9 cellular contexts compared by ENCODE assay signal in genomic region chr16:3188675-3188924, GRCh38. TPM values are rescaled to one million over a fixed set of nuclear protein-coding genes. Genes with fewer than 3 reads are reported as not detected.
A peak's percentile ranks its signal among the peaks of the same experiment; 100 is the strongest.
DNase-seq lines count a peak whose midpoint lies in the region; ATAC-seq and TF ChIP-seq lines count a peak whose summit lies in the region.
"Had no signal": no experiment of that assay in that cellular context is flagged by ENCODE, and none has a peak within 500 bp of the region (broad histone marks: within the 10 kb centered on the region; RNA-seq: fewer than 3 reads in every experiment).

No MANE protein-coding gene starts in this region.

- H3K4me3 ChIP-seq in BJ (ENCODE audit: low read depth, low read length) (peak overlapping the region; percentile 51), HUES64 (ENCODE audit: low read length) (peak overlapping the region; percentile 88), mesodermal cell (ENCODE audit: extremely low read depth, insufficient read depth, low read length, poor library complexity, severe bottlenecking) (peak overlapping the region; percentile 64)

- H3K27me3 Mint-ChIP-seq in MCF 10A (ENCODE audit: insufficient read depth, unreplicated experiment) = no peaks in the 10 kb centered on the region

- peaks cover 3% of the 10 kb centered on the region; the same call in 1 of the 2 replicates for H3K4me1 ChIP-seq in HUES64 (ENCODE audit: insufficient read depth, low read length)
- no peaks in the 10 kb centered on the region for H3K4me1 ChIP-seq in mesodermal cell (ENCODE audit: control insufficient read depth, insufficient read depth, low read length, poor library complexity, severe bottlenecking)

- no peak for ATAC-seq in GM21390 (IDR thresholded peaks at IDR 0.05; ENCODE audit: unreplicated experiment)

- peaks cover 5% of the 10 kb centered on the region for H3K4me1 Mint-ChIP-seq in MCF 10A (ENCODE audit: insufficient read depth, unreplicated experiment)

- no TSS peak for BruUV-seq in MCF 10A (replicated peaks; lab: Mats Ljungman, UMichigan)

- POLR2A ChIA-PET in BJ (lab: Charles Lee) = no interaction called here
- POLR2A ChIA-PET in MCF 10A (lab: Yijun Ruan, JAX) = interaction anchor here (0.7 to 1.7 kb wide), 8 partner anchors 17 to 212 kb away, joined by 3 to 11 read pairs (median 5); partner anchors contain the start of genes ZNF174, ZNF200, ZNF263 and ZSCAN32

- peak overlapping the region; percentile 78 for H3K4me3 Mint-ChIP-seq in MCF 10A (ENCODE audit: unreplicated experiment)

- intact Hi-C loops in MCF 10A (cut with micrococcal nuclease) = loop anchor here (2.0 kb wide), 2 partner anchors 30 to 76 kb away; no protein-coding TSS in a partner anchor

- H3K36me3 Mint-ChIP-seq in MCF 10A (ENCODE audit: insufficient read depth, unreplicated experiment) = peaks cover 14% of the 10 kb centered on the region

- peak overlapping the region; percentile 12; the same call in 1 of the 2 replicates for H3K9ac ChIP-seq in HUES64 (ENCODE audit: low read depth, low read length)

- CTCF ChIA-PET in BJ (lab: Yijun Ruan, JAX) = interaction anchor here (0.5 to 1.0 kb wide), 2 partner anchors 21 to 32 kb away, joined by 3 read pairs; no protein-coding TSS in a partner anchor
- CTCF ChIA-PET in MCF 10A (lab: Yijun Ruan, JAX) = interaction anchor here (0.8 kb wide), 1 partner anchor 157 kb away, joined by 4 read pairs; no protein-coding TSS in a partner anchor

- H3K27ac ChIP-seq in HUES64 (ENCODE audit: low read depth, low read length) = no peak overlapping the region
- no peak overlapping the region for H3K27ac ChIP-seq in mesodermal cell (ENCODE audit: low read depth, low read length, severe bottlenecking)

- H3K27ac Mint-ChIP-seq in MCF 10A (ENCODE audit: low read depth, unreplicated experiment) = peak overlapping the region; percentile 50

- 0% methylated on average over 13 of the region's 13 CpGs for WGBS in HUES64
- WGBS in mesodermal cell (ENCODE audit: insufficient coverage in 2 of 2), 2 experiments = 0% methylated on average over 9 to 13 of the region's 13 CpGs

- H3K27me3 ChIP-seq in BJ (ENCODE audit: control insufficient read depth, insufficient read depth, low read length) = no peaks in the 10 kb centered on the region
- peaks cover 51% of the 10 kb centered on the region for H3K27me3 ChIP-seq in HUES64 (ENCODE audit: insufficient read depth, low read length)

- TF ChIP-seq CTCF in BJ (IDR thresholded peaks at IDR 0.05; ENCODE audit: insufficient read depth, low read depth, low read length) (no peak), MCF 10A (IDR thresholded peaks at IDR 0.05; ENCODE audit: unreplicated experiment) (no peak)

- DNase-seq in BJ (ENCODE audit: low read depth) (no peak), MCF 10A (ENCODE audit: unreplicated experiment) (peak; percentile 43), occipital lobe (lab: John Stamatoyannopoulos, UW) (no peak), NAMALWA (ENCODE audit: low spot score) (no peak)
- no peak for DNase-seq in stimulated activated CD4-positive, alpha-beta T cell treated with anti-CD3 and anti-CD28 coated beads, Interleukin-2, amount 100 ng/mL, for 24 hours
- DNase-seq: NCI-H1417 treated with DMSO at 0.1 percent for 48 hours had no signal

- no peaks in the 10 kb centered on the region for H3K9me3 Mint-ChIP-seq in MCF 10A (ENCODE audit: unreplicated experiment)

- H3K36me3 ChIP-seq in BJ (ENCODE audit: control insufficient read depth, insufficient read depth, low read length) (no peaks in the 10 kb centered on the region), HUES64 (ENCODE audit: insufficient read depth, low read length) (no peaks in the 10 kb centered on the region), mesodermal cell (ENCODE audit: control insufficient read depth, insufficient read depth, low read length) (no peaks in the 10 kb centered on the region)

- H3K9me3 ChIP-seq in HUES64 (ENCODE audit: insufficient read depth, low read depth, low read length) (no peaks in the 10 kb centered on the region), mesodermal cell (ENCODE audit: control insufficient read depth, low read length) (no peaks in the 10 kb centered on the region)

RNA-seq across cellular contexts. Expression of gene OR1F1, which starts 0.6 kb away (rescaled TPM):
- 0.33 and 0.64 TPM in 2 replicates for polyA plus RNA-seq in BJ (2011; rRNA removed)
- 0.33 TPM in 1 of 2 replicates, not detected in the other for polyA minus RNA-seq in BJ (2011; rRNA and poly(A)+ RNA removed)
- polyA plus RNA-seq in HUES64 (2013, experiment 1 of 2) = not detected
- not detected for polyA plus RNA-seq in HUES64 (2013, experiment 2 of 2)
- total RNA-seq in MCF 10A (2022) (not detected in 2 replicates), occipital lobe (0.78 TPM)
- 0.33 TPM for polyA plus RNA-seq in mesodermal cell (2013, experiment 1 of 2)
- 0.35 TPM for polyA plus RNA-seq in mesodermal cell (2013, experiment 2 of 2)

RNA-seq across cellular contexts. Expression of gene ZNF200, which starts 46.4 kb away (rescaled TPM):
- polyA plus RNA-seq in BJ (2011; rRNA removed) = 4.0 and 4.8 TPM in 2 replicates
- polyA minus RNA-seq in BJ (2011; rRNA and poly(A)+ RNA removed) = 5.0 and 6.8 TPM in 2 replicates
- 10.6 TPM for polyA plus RNA-seq in HUES64 (2013, experiment 1 of 2)
- 9.1 TPM for polyA plus RNA-seq in HUES64 (2013, experiment 2 of 2)
- total RNA-seq in MCF 10A (2022) = 6.6 and 8.8 TPM in 2 replicates
- 7.9 TPM for polyA plus RNA-seq in mesodermal cell (2013, experiment 1 of 2)
- polyA plus RNA-seq in mesodermal cell (2013, experiment 2 of 2) = 7.7 TPM
- 17.9 TPM for total RNA-seq in occipital lobe

RNA-seq across cellular contexts. Expression of gene ZNF213, which starts 53.8 kb away (rescaled TPM):
- 0.63 and 0.77 TPM in 2 replicates for polyA plus RNA-seq in BJ (2011; rRNA removed)
- polyA minus RNA-seq in BJ (2011; rRNA and poly(A)+ RNA removed) = 1.2 and 2.0 TPM in 2 replicates
- polyA plus RNA-seq in HUES64 (2013, experiment 1 of 2) = 5.7 TPM
- 7.3 TPM for polyA plus RNA-seq in HUES64 (2013, experiment 2 of 2)
- total RNA-seq in MCF 10A (2022) (19.7 and 20.7 TPM in 2 replicates), occipital lobe (8.3 TPM)
- polyA plus RNA-seq in mesodermal cell (2013, experiment 1 of 2) = 10.0 TPM
- 8.3 TPM for polyA plus RNA-seq in mesodermal cell (2013, experiment 2 of 2)
